In genomic region chr18:58223717-58224424, GRCh38 we compare ENCODE assay signal across 8 cellular contexts.
DNase-seq lines count a peak whose midpoint lies in the region; ATAC-seq, FAIRE-seq and TF ChIP-seq lines count a peak whose summit lies in the region.

No MANE protein-coding gene starts in this region.

- intact Hi-C loops in psoas muscle (cut with DNase I) = no loop called here
- intact Hi-C loops in posterior vena cava (cut with DNase I) = loop anchor here in 1 of 2 donors (10.0 kb wide), 1 partner anchor 91 kb away; no protein-coding TSS in a partner anchor

- peak; percentile 88 for FAIRE-seq in GM12892 (lab: Jason Lieb, UNC)

- TF ChIP-seq CTCF in RWPE2 (IDR thresholded peaks at IDR 0.05; ENCODE audit: poor library complexity, severe bottlenecking) (no peak), fibroblast of pulmonary artery (IDR thresholded peaks at IDR 0.05; ENCODE audit: low read length, missing control alignments) (no peak), psoas muscle (IDR thresholded peaks at IDR 0.05) (no peak)

- peak overlapping the region; percentile 50 for H3K4me3 ChIP-seq in RWPE2 (ENCODE audit: severe bottlenecking)
- H3K4me3 ChIP-seq in fibroblast of pulmonary artery (replicated peaks; ENCODE audit: low read depth, low read length) = no peak overlapping the region
- no peak overlapping the region for H3K4me3 ChIP-seq in psoas muscle

- ATAC-seq in RWPE2 (ENCODE audit: low read depth) (peak; percentile 80), psoas muscle (peak; percentile 90 to 96 (median 94)), GM21528 (IDR thresholded peaks at IDR 0.05; ENCODE audit: low FRiP score, unreplicated experiment) (no peak), HG03439 (IDR thresholded peaks at IDR 0.05; ENCODE audit: unreplicated experiment) (no peak), GM21390 (IDR thresholded peaks at IDR 0.05; ENCODE audit: unreplicated experiment) (no peak)

- WGBS in psoas muscle, 3 donors = 61 to 68% (median 65%) methylated on average over 15 of the region's 15 CpGs

- H3K9me3 ChIP-seq in RWPE2 (ENCODE audit: severe bottlenecking) = no peaks in the 10 kb centered on the region
- no peaks in the 10 kb centered on the region for H3K9me3 ChIP-seq in psoas muscle

- peaks cover 22% of the 10 kb centered on the region for H3K4me1 ChIP-seq in RWPE2 (ENCODE audit: insufficient read depth, poor library complexity, severe bottlenecking)
- peaks cover 16% of the 10 kb centered on the region for H3K4me1 ChIP-seq in psoas muscle

- H3K36me3 ChIP-seq in RWPE2 (ENCODE audit: low read depth) (0 out of 2 replicates have a peak, but pooled peaks cover 13% of the 10 kb centered on the region), psoas muscle (ENCODE audit: insufficient read depth in 1 of 2, low read depth in 1 of 2) (no peaks in the 10 kb centered on the region)

- H3K27me3 ChIP-seq in RWPE2 (ENCODE audit: insufficient read depth, poor library complexity, severe bottlenecking) = no peaks in the 10 kb centered on the region
- H3K27me3 ChIP-seq in psoas muscle (ENCODE audit: insufficient read depth in 3 of 3, low read length in 2 of 3) = no peaks in the 10 kb centered on the region

- DNase-seq in GM12892 (ENCODE audit: insufficient read length) (no peak), RWPE2 (ENCODE audit: low spot score) (peak; percentile 68), fibroblast of pulmonary artery (ENCODE audit: low read depth) (peak; percentile 80), psoas muscle (no peak), posterior vena cava (ENCODE audit: low spot score) (no peak)

- TF ChIP-seq POLR2A in GM12892 (IDR thresholded peaks at IDR 0.05; ENCODE audit: low read depth, low read length) = no peak

- H3K27ac ChIP-seq in RWPE2 (ENCODE audit: poor library complexity, severe bottlenecking) (peak overlapping the region; percentile 91), psoas muscle (peak overlapping the region; percentile 75)

Comparison
In these comparisons a context has a peak if more than half of its experiments do, and no peak if none do; other contexts are left out.
1. DNase-seq: peak in RWPE2 (single experiment) and fibroblast of pulmonary artery (single experiment); none in GM12892 (single experiment), psoas muscle (0 of 2) and posterior vena cava (single experiment).
2. ATAC-seq: peak in RWPE2 (single experiment) and psoas muscle (4 of 4); none in GM21528 (single experiment), HG03439 (single experiment) and GM21390 (single experiment).